Comparison of ENCODE assay signal across 8 cellular contexts in genomic region chr3:169148448-169149348, GRCh38.
DNase-seq lines count a peak whose midpoint lies in the region; ATAC-seq and TF ChIP-seq lines count a peak whose summit lies in the region.

No MANE protein-coding gene starts in this region.

- TF ChIP-seq EP300 in esophagus muscularis mucosa (IDR thresholded peaks at IDR 0.05) (no peak), sigmoid colon (IDR thresholded peaks at IDR 0.05) (no peak)

- peaks cover 68% of the 10 kb centered on the region for H3K27me3 Mint-ChIP-seq in activated CD8-positive, alpha-beta memory T cell treated with anti-CD3 and anti-CD28 coated beads, Interleukin-2, amount 10 ng/mL, durations not matched to agents 7 days and 5 days

- H3K9ac ChIP-seq in HUES64 (ENCODE audit: low read depth, low read length), result peak overlapping the region; percentile 11; the same call in 1 of the 2 replicates

- peaks cover 16% of the 10 kb centered on the region for H3K4me1 Mint-ChIP-seq in activated CD8-positive, alpha-beta memory T cell treated with anti-CD3 and anti-CD28 coated beads, Interleukin-2, amount 10 ng/mL, durations not matched to agents 7 days and 5 days

- no peaks in the 10 kb centered on the region for H3K36me3 Mint-ChIP-seq in activated CD8-positive, alpha-beta memory T cell treated with anti-CD3 and anti-CD28 coated beads, Interleukin-2, amount 10 ng/mL, durations not matched to agents 7 days and 5 days

- DNase-seq in esophagus muscularis mucosa (ENCODE audit: extremely low spot score) (no peak), pulmonary artery endothelial cell (ENCODE audit: low read depth, low spot score) (peak; percentile 44), cerebellar nuclear complex (lab: John Stamatoyannopoulos, UW) (no peak), sigmoid colon (no peak)
- no peak for DNase-seq in activated CD8-positive, alpha-beta memory T cell treated with anti-CD3 and anti-CD28 coated beads, Interleukin-2, amount 10 ng/mL, durations not matched to agents 7 days and 5 days

- ATAC-seq in GM19438 (IDR thresholded peaks at IDR 0.05; ENCODE audit: low read depth, unreplicated experiment), result peak; percentile 16
- no peak for ATAC-seq in GM21367 (IDR thresholded peaks at IDR 0.05; ENCODE audit: unreplicated experiment)
- no peak for ATAC-seq in activated CD8-positive, alpha-beta memory T cell treated with anti-CD3 and anti-CD28 coated beads, Interleukin-2, amount 10 ng/mL, durations not matched to agents 7 days and 5 days

- TF ChIP-seq POLR2A in esophagus muscularis mucosa (IDR thresholded peaks at IDR 0.05; ENCODE audit: low read depth), result no peak
- no peak for TF ChIP-seq POLR2A in sigmoid colon (IDR thresholded peaks at IDR 0.05)

- H3K9me3 ChIP-seq in HUES64 (ENCODE audit: insufficient read depth, low read depth, low read length), result no peaks in the 10 kb centered on the region
- H3K9me3 ChIP-seq in esophagus muscularis mucosa, result no peaks in the 10 kb centered on the region
- no peaks in the 10 kb centered on the region for H3K9me3 ChIP-seq in sigmoid colon

- H3K27ac ChIP-seq in HUES64 (ENCODE audit: low read depth, low read length) (no peak overlapping the region), esophagus muscularis mucosa (replicated peaks in 1 of 4) (peak overlapping the region; percentile 15 to 58 (median 52)), sigmoid colon (peak overlapping the region in 1 of 4 donors; percentile 52)

- H3K4me1 ChIP-seq in HUES64 (ENCODE audit: insufficient read depth, low read length) (peaks cover 22% of the 10 kb centered on the region), esophagus muscularis mucosa (peaks cover 5 to 36% (median 32%) of the 10 kb centered on the region in 4 donors), sigmoid colon (peaks cover 0 to 27% (median 25%) of the 10 kb centered on the region in 4 donors)

- CTCF ChIA-PET in activated CD8-positive, alpha-beta memory T cell treated with anti-CD3 and anti-CD28 coated beads, Interleukin-2, amount 10 ng/mL, durations not matched to agents 7 days and 5 days (lab: Charles Lee), result interaction anchor here (0.8 to 6.4 kb wide), 9 partner anchors 10 to 614 kb away, joined by 3 to 73 read pairs (median 6); partner anchors contain the start of gene MECOM

- WGBS in HUES64, result 3% methylated on average over 23 of the region's 24 CpGs
- 26% methylated on average over 24 of the region's 24 CpGs for WGBS in esophagus muscularis mucosa
- 5 to 19% methylated on average over 24 of the region's 24 CpGs for WGBS in sigmoid colon, 2 donors

- H3K27me3 ChIP-seq in HUES64 (ENCODE audit: insufficient read depth, low read length) (peaks cover 61% of the 10 kb centered on the region), esophagus muscularis mucosa (peaks cover 0 to 64% (median 25%) of the 10 kb centered on the region in 4 donors), sigmoid colon (peaks cover 25 to 70% (median 52%) of the 10 kb centered on the region in 3 donors)

- H3K4me3 ChIP-seq in HUES64 (ENCODE audit: low read length), result peak overlapping the region; percentile 64
- peak overlapping the region; percentile 17 to 49 (median 30) for H3K4me3 ChIP-seq in esophagus muscularis mucosa
- no peak overlapping the region for H3K4me3 ChIP-seq in sigmoid colon

- H3K27ac Mint-ChIP-seq in activated CD8-positive, alpha-beta memory T cell treated with anti-CD3 and anti-CD28 coated beads, Interleukin-2, amount 10 ng/mL, durations not matched to agents 7 days and 5 days, result no peak overlapping the region

- no peak overlapping the region for H3K4me3 Mint-ChIP-seq in activated CD8-positive, alpha-beta memory T cell treated with anti-CD3 and anti-CD28 coated beads, Interleukin-2, amount 10 ng/mL, durations not matched to agents 7 days and 5 days

- H3K9me3 Mint-ChIP-seq in activated CD8-positive, alpha-beta memory T cell treated with anti-CD3 and anti-CD28 coated beads, Interleukin-2, amount 10 ng/mL, durations not matched to agents 7 days and 5 days (ENCODE audit: low read depth), result no peaks in the 10 kb centered on the region

- H3K36me3 ChIP-seq in HUES64 (ENCODE audit: insufficient read depth, low read length) (no peaks in the 10 kb centered on the region), esophagus muscularis mucosa (no peaks in the 10 kb centered on the region), sigmoid colon (no peaks in the 10 kb centered on the region)

- TF ChIP-seq CTCF in esophagus muscularis mucosa (IDR thresholded peaks at IDR 0.05) (no peak), sigmoid colon (IDR thresholded peaks at IDR 0.05) (no peak)

- intact Hi-C loops in esophagus muscularis mucosa (cut with DNase I) (loop anchor here (2.0 to 10.0 kb wide), 3 partner anchors 194 to 599 kb away; no protein-coding TSS in a partner anchor), sigmoid colon (cut with DNase I) (loop anchor here (2.0 to 10.0 kb wide), 5 partner anchors 194 to 819 kb away; partner anchors contain the start of genes ACTRT3, SEC62 and TERC)

Comparison
In these comparisons a context has a peak if more than half of its experiments do, and no peak if none do; other contexts are left out.
1. H3K4me3 ChIP-seq: peak in HUES64 (single experiment) and esophagus muscularis mucosa (4 of 4); none in sigmoid colon (0 of 4).